ENCODE assay signal across 17 cellular contexts in the genomic region with DNA sequence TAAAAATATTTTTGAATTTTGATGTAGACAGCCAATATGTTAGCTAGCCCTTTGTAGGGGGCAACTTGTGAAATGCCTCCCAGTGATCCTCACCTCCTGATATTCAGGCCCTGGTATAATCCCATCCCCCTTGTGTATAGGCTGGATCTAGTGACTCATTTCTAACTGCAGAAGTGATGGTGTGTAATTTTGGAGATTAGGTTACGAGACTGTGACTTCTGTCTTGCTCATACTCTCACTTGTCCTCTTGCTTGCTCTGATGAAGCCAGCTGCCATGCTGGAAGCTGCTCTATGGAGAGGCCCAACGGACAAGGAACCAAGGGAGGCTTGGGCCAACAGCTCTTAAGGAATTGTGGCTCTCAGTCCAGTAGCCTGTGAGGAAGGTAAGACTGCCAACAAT.
DNase-seq lines count a peak whose midpoint lies in the region; ATAC-seq, FAIRE-seq and TF ChIP-seq lines count a peak whose summit lies in the region.
"Had no signal": no experiment of that assay in that cellular context is flagged by ENCODE, and none has a peak within 500 bp of the region (broad histone marks: within the 10 kb centered on the region; RNA-seq: fewer than 3 reads in every experiment).

No MANE protein-coding gene starts in this region.

- no peak overlapping the region for H3K27ac ChIP-seq in psoas muscle
- H3K27ac ChIP-seq: 22Rv1, esophagus muscularis mucosa, suprapubic skin had no signal

- H3K4me1 ChIP-seq in psoas muscle: no peaks in the 10 kb centered on the region
- H3K4me1 ChIP-seq: suprapubic skin had no signal

- FAIRE-seq in bronchial epithelial cell (lab: Jason Lieb, UNC): no peak
- FAIRE-seq: colon had no signal

- TF ChIP-seq CTCF in bronchial epithelial cell (IDR thresholded peaks at IDR 0.05; ENCODE audit: insufficient read depth, low read length, severe bottlenecking): no peak
- TF ChIP-seq CTCF in psoas muscle (IDR thresholded peaks at IDR 0.05): no peak

- intact Hi-C loops in psoas muscle (cut with DNase I) (loop anchor here in 1 of 2 donors (10.0 kb wide), 1 partner anchor 1769 kb away; no protein-coding TSS in a partner anchor), sciatic nerve (cut with DNase I) (no loop called here)

- ATAC-seq in psoas muscle: peak; percentile 65 to 71 (median 68)
- ATAC-seq in HG02852 (IDR thresholded peaks at IDR 0.05; ENCODE audit: unreplicated experiment): no peak
- no peak for ATAC-seq in sciatic nerve
- ATAC-seq: left ventricle myocardium superior had no signal

- H3K4me3 ChIP-seq in bronchial epithelial cell (ENCODE audit: low read depth, low read length) (no peak overlapping the region), psoas muscle (no peak overlapping the region)
- H3K4me3 ChIP-seq: esophagus muscularis mucosa, suprapubic skin had no signal

- no peaks in the 10 kb centered on the region for H3K9me3 ChIP-seq in psoas muscle
- H3K9me3 ChIP-seq: esophagus muscularis mucosa, suprapubic skin had no signal

- H3K36me3 ChIP-seq in bronchial epithelial cell (ENCODE audit: control insufficient read depth, insufficient read depth, low read length) (peaks cover 1% of the 10 kb centered on the region), psoas muscle (ENCODE audit: insufficient read depth in 1 of 2, low read depth in 1 of 2) (no peaks in the 10 kb centered on the region)
- H3K36me3 ChIP-seq: esophagus muscularis mucosa, suprapubic skin had no signal

- H3K27me3 ChIP-seq in bronchial epithelial cell (ENCODE audit: control insufficient read depth, insufficient read depth, low read length): no peaks in the 10 kb centered on the region
- no peaks in the 10 kb centered on the region for H3K27me3 ChIP-seq in psoas muscle (ENCODE audit: insufficient read depth in 3 of 3, low read length in 2 of 3)
- H3K27me3 ChIP-seq: suprapubic skin had no signal

- 41 to 55% (median 50%) methylated on average over 2 of the region's 2 CpGs for WGBS in psoas muscle, 3 donors

- DNase-seq in DMS53 (lab: John Stamatoyannopoulos, UW): peak; percentile 26
- no peak for DNase-seq in DMS53 treated with DMSO at 0.1 percent for 48 hours (lab: John Stamatoyannopoulos, UW; ENCODE audit: unreplicated experiment)
- DNase-seq in MV-4-11 (lab: John Stamatoyannopoulos, UW): peak; percentile 2
- peak; percentile 81 for DNase-seq in bronchial epithelial cell (ENCODE audit: low read depth)
- DNase-seq in psoas muscle: no peak
- no peak for DNase-seq in sciatic nerve (ENCODE audit: low spot score)
- DNase-seq in NCI-H1436 (lab: John Stamatoyannopoulos, UW): no peak
- DNase-seq: activated CD4-positive, alpha-beta memory T cell treated with anti-CD3 and anti-CD28 coated beads, Interleukin-2, amount 10 ng/mL, durations not matched to agents 7 days and 5 days; activated naive CD4-positive, alpha-beta T cell treated with anti-CD3 and anti-CD28 coated beads, Interleukin-2, amount 10 ng/mL, durations not matched to agents 7 days and 5 days; left ventricle myocardium superior; NCI-H1694; NCI-H510A had no signal

Comparison
In these comparisons a context has a peak if more than half of its experiments do, and no peak if none do; other contexts are left out.
1. DNase-seq: peak in DMS53 (single experiment), MV-4-11 (single experiment) and bronchial epithelial cell (single experiment); none in DMS53 treated with DMSO at 0.1 percent for 48 hours (single experiment), psoas muscle (0 of 2), sciatic nerve (single experiment) and NCI-H1436 (single experiment).
2. ATAC-seq: peak in psoas muscle (4 of 4); none in HG02852 (single experiment) and sciatic nerve (single experiment).